In the genomic region with DNA sequence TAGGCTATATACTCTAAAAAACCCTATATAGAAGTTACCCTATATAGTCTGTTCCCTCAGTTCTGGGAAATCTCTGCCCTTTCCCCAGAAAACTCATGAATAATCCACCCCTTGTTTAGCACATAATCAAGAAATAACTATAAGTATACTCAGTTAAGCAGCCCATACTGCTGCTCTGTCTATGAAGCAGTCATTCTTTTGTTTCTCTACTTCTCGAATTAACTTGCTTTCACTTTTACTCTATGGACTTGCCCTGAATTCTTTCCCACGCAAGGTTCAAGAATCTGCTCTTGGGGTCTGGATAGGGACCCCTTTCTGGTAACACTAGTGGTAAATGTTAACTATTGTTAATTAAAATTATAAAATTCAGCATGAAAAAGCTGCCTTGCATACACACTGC, we compare ENCODE assay signal across 19 cellular contexts. TPM values are rescaled to one million over a fixed set of nuclear protein-coding genes. Genes with fewer than 3 reads are reported as not detected.
DNase-seq lines count a peak whose midpoint lies in the region; ATAC-seq, FAIRE-seq and TF ChIP-seq lines count a peak whose summit lies in the region.
"Had no signal": no experiment of that assay in that cellular context is flagged by ENCODE, and none has a peak within 500 bp of the region (broad histone marks: within the 10 kb centered on the region; RNA-seq: fewer than 3 reads in every experiment).

No MANE protein-coding gene starts in this region.

- peak; percentile 65 for ATAC-seq in GM19468 (IDR thresholded peaks at IDR 0.05; ENCODE audit: extremely low read depth, unreplicated experiment)
- peak; percentile 61 for ATAC-seq in HG02884 (IDR thresholded peaks at IDR 0.05; ENCODE audit: unreplicated experiment)
- no peak for ATAC-seq in PC-3
- no peak for ATAC-seq in GM19023 (IDR thresholded peaks at IDR 0.05; ENCODE audit: unreplicated experiment)
- ATAC-seq in gastroesophageal sphincter = no peak
- ATAC-seq: stimulated activated naive CD8-positive, alpha-beta T cell treated with anti-CD3 and anti-CD28 coated beads, Interleukin-15, amount 100 ng/mL, for 72 hours had no signal

- no peaks in the 10 kb centered on the region for H3K27me3 ChIP-seq in PC-3 (ENCODE audit: low read length)
- H3K27me3 ChIP-seq in gastroesophageal sphincter = no peaks in the 10 kb centered on the region
- H3K27me3 ChIP-seq: adrenal gland had no signal

- BruUV-seq in PC-3 (replicated peaks; lab: Mats Ljungman, UMichigan) = no TSS peak

- peaks cover 50% of the 10 kb centered on the region for H3K4me1 ChIP-seq in PC-3 (ENCODE audit: insufficient read depth, low read length)
- no peaks in the 10 kb centered on the region for H3K4me1 ChIP-seq in gastroesophageal sphincter
- H3K4me1 ChIP-seq: adrenal gland, HAP-1, left ventricle myocardium inferior had no signal

- no peak for TF ChIP-seq CTCF in PC-3 (conservative IDR thresholded peaks at IDR 0.05; ENCODE audit: low read depth, low read length)
- no peak for TF ChIP-seq CTCF in GM10266 (IDR thresholded peaks at IDR 0.05; ENCODE audit: control insufficient read depth, insufficient read depth, low read depth, missing control alignments)
- TF ChIP-seq CTCF in lower leg skin (IDR thresholded peaks at IDR 0.05) = no peak
- no peak for TF ChIP-seq CTCF in gastroesophageal sphincter (IDR thresholded peaks at IDR 0.05)

- WGBS in lower leg skin, 2 donors = 81 to 98% methylated on average over 2 of the region's 2 CpGs
- WGBS in gastroesophageal sphincter (ENCODE audit: low coverage in 1 of 2), 2 donors = 67 to 77% methylated on average over 1 to 2 of the region's 2 CpGs

- H4K20me1 ChIP-seq in PC-3 (ENCODE audit: low read length) = no peaks in the 10 kb centered on the region

- no peak for TF ChIP-seq EP300 in gastroesophageal sphincter (IDR thresholded peaks at IDR 0.05)

- FAIRE-seq in GM18507 (lab: Jason Lieb, UNC) = peak; percentile 38
- FAIRE-seq: endothelial cell of umbilical vein had no signal

- no peak overlapping the region for H3K9ac ChIP-seq in PC-3 (ENCODE audit: low read length)

- no peak for DNase-seq in GM18507 (ENCODE audit: extremely low spot score, insufficient read length, low read depth)
- no peak for DNase-seq in PC-3
- DNase-seq in GM10266 (ENCODE audit: extremely low spot score) = no peak
- no peak for DNase-seq in lower leg skin (ENCODE audit: low spot score in 2 of 2)
- DNase-seq: activated CD4-positive, alpha-beta T cell treated with anti-CD3 and anti-CD28 coated beads for 48 hours; adrenal gland; left ventricle myocardium inferior; naive B cell; NK-92 treated with Interleukin-12 subunit alpha and Interleukin-12 subunit beta, amount 100 ng/mL, for 24 hours; Right ventricle myocardium superior; stimulated activated naive CD8-positive, alpha-beta T cell treated with anti-CD3 and anti-CD28 coated beads, Interleukin-15, amount 100 ng/mL, for 72 hours; T1000 had no signal

- no peak overlapping the region for H2AFZ ChIP-seq in PC-3 (ENCODE audit: low read length)

- POLR2A ChIA-PET in PC-3 (lab: Charles Lee; ENCODE audit: unreplicated experiment) = no interaction called here

- no peak for TF ChIP-seq POLR2A in lower leg skin (IDR thresholded peaks at IDR 0.05)
- TF ChIP-seq POLR2A in gastroesophageal sphincter (IDR thresholded peaks at IDR 0.05) = no peak

- H3F3A ChIP-seq in PC-3 (ENCODE audit: low read length, unreplicated experiment) = no peaks in the 10 kb centered on the region

- H3K27ac ChIP-seq in PC-3 (ENCODE audit: low read length) (peak overlapping the region; percentile 59), gastroesophageal sphincter (no peak overlapping the region)
- H3K27ac ChIP-seq: adrenal gland, left ventricle myocardium inferior had no signal

- H3K79me2 ChIP-seq in PC-3 (ENCODE audit: low read length) = no peaks in the 10 kb centered on the region

- H3K4me2 ChIP-seq in PC-3 (ENCODE audit: low read length) = no peak overlapping the region
- H3K4me2 ChIP-seq: smooth muscle cell had no signal

- CTCF ChIA-PET in PC-3 (lab: Charles Lee) = no interaction called here

- peaks cover 8% of the 10 kb centered on the region; the same call in 1 of the 2 replicates for H3K36me3 ChIP-seq in PC-3 (ENCODE audit: low read depth, low read length)
- peaks cover 0 to 24% of the 10 kb centered on the region in 2 donors for H3K36me3 ChIP-seq in gastroesophageal sphincter
- H3K36me3 ChIP-seq: adrenal gland, HAP-1 had no signal

- intact Hi-C loops in PC-3 (cut with micrococcal nuclease) = no loop called here
- intact Hi-C loops in lower leg skin (cut with DNase I; ENCODE audit: low total_unique reads) = no loop called here

- H3K9me2 ChIP-seq in PC-3 (replicated peaks; ENCODE audit: low read length) = no peaks in the 10 kb centered on the region

- no peaks in the 10 kb centered on the region for H3K9me3 ChIP-seq in PC-3 (ENCODE audit: low read length)
- H3K9me3 ChIP-seq in gastroesophageal sphincter = no peaks in the 10 kb centered on the region
- H3K9me3 ChIP-seq: adrenal gland, HAP-1, left ventricle myocardium inferior had no signal

- H3K4me3 ChIP-seq in PC-3 (ENCODE audit: low read length) (no peak overlapping the region), lower leg skin (ENCODE audit: low read depth, poor library complexity, severe bottlenecking) (no peak overlapping the region), gastroesophageal sphincter (no peak overlapping the region)
- H3K4me3 ChIP-seq: adrenal gland, HAP-1, left ventricle myocardium inferior, smooth muscle cell had no signal

RNA-seq across cellular contexts. Expression of a gene that starts 17.4 kb away (rescaled TPM):
- total RNA-seq in PC-3 (2014; rRNA removed) (34.3 and 37.6 TPM in 2 replicates), lower leg skin (1 to 10 TPM in 3 of 4 donors, under 1 TPM in 1; 0.80 to 6.4 (median 1.7) TPM), gastroesophageal sphincter (1 to 10 TPM in 1 of 4 donors, under 1 TPM in 2, not detected in 1; 0.23 to 4.6 (median 0.54) TPM)

Comparison
In these comparisons a context has a peak if more than half of its experiments do, and no peak if none do; other contexts are left out.
1. ATAC-seq: peak in GM19468 (single experiment) and HG02884 (single experiment); none in PC-3 (single experiment), GM19023 (single experiment) and gastroesophageal sphincter (single experiment).